Comparison of ENCODE assay signal across 8 cellular contexts in the genomic region with DNA sequence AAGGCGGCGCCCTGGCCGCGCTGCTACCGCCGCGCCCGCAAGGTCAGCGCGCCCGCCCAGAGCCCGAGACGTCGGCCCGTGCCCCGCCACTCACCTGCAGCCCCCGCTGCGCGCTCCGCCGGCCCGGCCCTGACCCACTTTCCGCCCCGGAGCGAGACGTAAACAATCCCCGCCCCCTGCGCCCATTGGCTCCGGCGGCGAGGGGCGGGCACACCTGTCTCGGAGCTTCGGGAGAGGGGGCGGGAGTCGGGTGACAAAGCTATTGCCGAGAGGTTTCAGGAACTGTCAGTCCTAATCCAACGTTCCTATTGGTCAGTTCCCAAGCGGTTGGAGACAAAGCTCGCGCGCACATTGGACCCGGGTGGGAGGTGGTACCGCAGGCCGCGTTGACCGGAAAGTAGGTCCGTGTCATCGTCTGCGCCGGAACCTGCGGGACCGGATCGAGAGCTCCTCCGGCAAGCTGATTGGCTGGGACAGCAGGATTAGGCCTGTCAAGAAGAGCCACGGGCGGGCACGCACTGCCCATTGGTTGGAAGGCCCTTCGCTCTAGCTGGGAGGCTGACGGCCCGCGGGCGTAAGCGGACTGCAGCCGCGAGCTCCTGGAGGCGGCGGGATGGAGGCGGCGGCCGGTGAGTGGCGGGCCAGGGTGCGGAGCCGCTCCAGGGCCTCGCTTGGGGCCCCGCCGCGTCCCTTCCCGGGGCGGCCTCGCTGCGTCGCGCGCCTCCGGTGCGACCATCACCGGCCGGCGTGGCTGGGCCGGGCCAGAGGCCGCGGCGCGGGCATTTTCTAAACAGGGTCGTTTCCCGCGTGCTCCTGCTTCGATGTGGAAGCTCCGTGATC. TPM values are rescaled to one million over a fixed set of nuclear protein-coding genes. Genes with fewer than 3 reads are reported as not detected.
DNase-seq lines count a peak whose midpoint lies in the region; FAIRE-seq and TF ChIP-seq lines count a peak whose summit lies in the region.

Gene NUBP2, plus strand, starts transcription at position 553 of the 840 bp plus-strand sequence. Its CDS starts 61 bp downstream, at position 614.
Gene SPSB3, minus strand, starts transcription at position 164 of the 840 bp plus-strand sequence. CDS start 1,088 bp downstream, outside the sequence.

- H3K4me1 ChIP-seq in neuronal stem cell (ENCODE audit: control insufficient read depth in 2 of 2, insufficient read depth in 1 of 2, low read depth in 1 of 2, low read length in 2 of 2), result peaks cover 7% of the 10 kb centered on the region in 2 donors

- H2AK5ac ChIP-seq in neuronal stem cell (ENCODE audit: low read depth, low read length), result peak within 1 kb of the TSS; percentile 63

- peak; percentile 100 for DNase-seq in GM04503 (ENCODE audit: low read depth)
- DNase-seq in HFFc6, result peak; percentile 100
- peak; percentile 99 for DNase-seq in NB4 (ENCODE audit: low read depth)
- peak; percentile 99 for DNase-seq in SK-N-MC (ENCODE audit: low read depth, low spot score)
- DNase-seq in activated naive CD4-positive, alpha-beta T cell treated with anti-CD3 and anti-CD28 coated beads, Interleukin-2, amount 10 ng/mL, durations not matched to agents 7 days and 5 days, result peak; percentile 100
- peak; percentile 100 for DNase-seq in frontal cortex (ENCODE audit: low spot score in 2 of 2)
- DNase-seq in neuronal stem cell (ENCODE audit: low spot score), result peak; percentile 100

- H3K9me3 ChIP-seq in SK-N-MC (ENCODE audit: low read depth, low read length) (no peaks in the 10 kb centered on the region), neuronal stem cell (replicated peaks in 1 of 2; ENCODE audit: control insufficient read depth in 2 of 2, insufficient read depth in 1 of 2, low read depth in 1 of 2, low read length in 2 of 2) (no peaks in the 10 kb centered on the region)

- H2BK15ac ChIP-seq in neuronal stem cell (ENCODE audit: low read length), result peak within 1 kb of the TSS; percentile 19

- H3K9ac ChIP-seq in SK-N-MC (ENCODE audit: insufficient read length) (peak within 1 kb of the TSS; percentile 78), neuronal stem cell (ENCODE audit: low read depth, low read length, poor library complexity) (peak within 1 kb of the TSS; percentile 88)

- peak within 1 kb of the TSS; percentile 95 for H3K4me2 ChIP-seq in neuronal stem cell (ENCODE audit: insufficient read depth, low read length, poor library complexity, severe bottlenecking)

- H3K27me3 Mint-ChIP-seq in HFFc6 (ENCODE audit: insufficient read depth), result peaks cover 26% of the 10 kb centered on the region
- H3K27me3 Mint-ChIP-seq in activated naive CD4-positive, alpha-beta T cell treated with anti-CD3 and anti-CD28 coated beads, Interleukin-2, amount 10 ng/mL, durations not matched to agents 7 days and 5 days, result no peaks in the 10 kb centered on the region

- H3K14ac ChIP-seq in neuronal stem cell (ENCODE audit: low read length), result peak within 1 kb of the TSS; percentile 21

- H3K79me1 ChIP-seq in neuronal stem cell (ENCODE audit: low read depth, low read length), result peaks cover 47% of the 10 kb centered on the region

- H2BK5ac ChIP-seq in neuronal stem cell (ENCODE audit: low read length), result peak within 1 kb of the TSS; percentile 59

- no peaks in the 10 kb centered on the region for H3K36me3 Mint-ChIP-seq in HFFc6 (ENCODE audit: low read depth)
- H3K36me3 Mint-ChIP-seq in activated naive CD4-positive, alpha-beta T cell treated with anti-CD3 and anti-CD28 coated beads, Interleukin-2, amount 10 ng/mL, durations not matched to agents 7 days and 5 days, result no peaks in the 10 kb centered on the region

- no peak within 1 kb of the TSS for H2BK12ac ChIP-seq in neuronal stem cell (ENCODE audit: low read length)

- H3K4ac ChIP-seq in neuronal stem cell (ENCODE audit: low read length), result peak within 1 kb of the TSS; percentile 17

- peaks cover 23% of the 10 kb centered on the region for H3K4me1 Mint-ChIP-seq in HFFc6 (ENCODE audit: low read depth)
- H3K4me1 Mint-ChIP-seq in activated naive CD4-positive, alpha-beta T cell treated with anti-CD3 and anti-CD28 coated beads, Interleukin-2, amount 10 ng/mL, durations not matched to agents 7 days and 5 days, result peaks cover 28% of the 10 kb centered on the region

- H3K27ac Mint-ChIP-seq in HFFc6, result peak within 1 kb of the TSS; percentile 77
- H3K27ac Mint-ChIP-seq in activated naive CD4-positive, alpha-beta T cell treated with anti-CD3 and anti-CD28 coated beads, Interleukin-2, amount 10 ng/mL, durations not matched to agents 7 days and 5 days, result peak within 1 kb of the TSS; percentile 89

- H3K36me3 ChIP-seq in SK-N-MC (ENCODE audit: insufficient read depth, low read length) (no peaks in the 10 kb centered on the region; the same call in 1 of the 2 replicates), neuronal stem cell (replicated peaks in 1 of 2; ENCODE audit: control insufficient read depth in 2 of 2, insufficient read depth in 2 of 2, low read length in 2 of 2) (peaks cover 30 to 68% of the 10 kb centered on the region in 2 donors)

- TF ChIP-seq CTCF in HFFc6 (IDR thresholded peaks at IDR 0.05), result no peak
- no peak for TF ChIP-seq CTCF in NB4 (IDR thresholded peaks at IDR 0.05; ENCODE audit: low read depth, low read length)
- no peak for TF ChIP-seq CTCF in subcutaneous adipose tissue (IDR thresholded peaks at IDR 0.05; ENCODE audit: low read depth)

- WGBS in neuronal stem cell (ENCODE audit: extremely low coverage in 2 of 2, insufficient read length in 2 of 2, insufficient replicate concordance in 1 of 2), 2 donors, result no CpG with 5 or more reads among the region's 100 CpGs

- CTCF ChIA-PET in activated naive CD4-positive, alpha-beta T cell treated with anti-CD3 and anti-CD28 coated beads, Interleukin-2, amount 10 ng/mL, durations not matched to agents 7 days and 5 days (lab: Charles Lee), result interaction anchor here (0.6 to 1.3 kb wide), 6 partner anchors 9 to 709 kb away, joined by 3 to 10 read pairs (median 5); partner anchors contain the start of genes EME2, MAPK8IP3 and MRPS34

- peak; percentile 35 for TF ChIP-seq POLR2A in NB4 (IDR thresholded peaks at IDR 0.05; ENCODE audit: extremely low read depth, insufficient read length)

- peak; percentile 99 for FAIRE-seq in frontal cortex (lab: Jason Lieb, UNC)

- peak within 1 kb of the TSS; percentile 77 for H3K18ac ChIP-seq in neuronal stem cell (ENCODE audit: low read length)

- peak within 1 kb of the TSS; percentile 80 for H3K23ac ChIP-seq in neuronal stem cell (ENCODE audit: low read depth, low read length, poor library complexity)

- H3K4me3 ChIP-seq in NB4 (ENCODE audit: low read depth, low read length), result peak within 1 kb of the TSS; percentile 87
- peak within 1 kb of the TSS; percentile 92 for H3K4me3 ChIP-seq in SK-N-MC
- peak within 1 kb of the TSS; percentile 95 to 97 for H3K4me3 ChIP-seq in neuronal stem cell (ENCODE audit: low read length in 2 of 2)

- H3K9me3 Mint-ChIP-seq in HFFc6, result no peaks in the 10 kb centered on the region
- H3K9me3 Mint-ChIP-seq in activated naive CD4-positive, alpha-beta T cell treated with anti-CD3 and anti-CD28 coated beads, Interleukin-2, amount 10 ng/mL, durations not matched to agents 7 days and 5 days, result no peaks in the 10 kb centered on the region

- no peak within 1 kb of the TSS for H4K91ac ChIP-seq in neuronal stem cell (ENCODE audit: low read depth, low read length, poor library complexity)

- H3K27ac ChIP-seq in SK-N-MC (peak within 1 kb of the TSS; percentile 52; the same call in 1 of the 2 replicates), neuronal stem cell (replicated peaks; ENCODE audit: low read length) (no peak within 1 kb of the TSS)

- H2AFZ ChIP-seq in neuronal stem cell (ENCODE audit: low read length), result peak within 1 kb of the TSS; percentile 79

- H3K27me3 ChIP-seq in neuronal stem cell (ENCODE audit: control insufficient read depth in 3 of 3, insufficient read depth in 3 of 3, low read depth in 1 of 3, low read length in 3 of 3), result no peaks in the 10 kb centered on the region

- H4K8ac ChIP-seq in neuronal stem cell (ENCODE audit: low read depth, low read length), result no peak within 1 kb of the TSS

- peak within 1 kb of the TSS; percentile 94 for H3K4me3 Mint-ChIP-seq in HFFc6
- peak within 1 kb of the TSS; percentile 86 for H3K4me3 Mint-ChIP-seq in activated naive CD4-positive, alpha-beta T cell treated with anti-CD3 and anti-CD28 coated beads, Interleukin-2, amount 10 ng/mL, durations not matched to agents 7 days and 5 days

- no peak within 1 kb of the TSS for H2BK120ac ChIP-seq in neuronal stem cell (ENCODE audit: low read depth, low read length)

RNA-seq across cellular contexts. Expression of gene NUBP2, which starts in this region (rescaled TPM):
- total RNA-seq in HFFc6 (2021; fragmentation: NEBNext Ultra II Directional; extraction: Animal tissue kit (Norgen Biotek cat#: 25700)), result 10 to 100 TPM; 41.5 to 53.8 (median 43.5) TPM
- 37.9 TPM for total RNA-seq in frontal cortex
- polyA plus RNA-seq in neuronal stem cell (2013, experiment 1 of 2), result 52.2 TPM
- 50.6 TPM for polyA plus RNA-seq in neuronal stem cell (2013, experiment 2 of 2)
- 10 to 100 TPM; 17.0 to 77.2 (median 49.7) TPM for total RNA-seq in subcutaneous adipose tissue

RNA-seq across cellular contexts. Expression of gene SPSB3, which starts in this region (rescaled TPM):
- 10 to 100 TPM; 12.3 to 15.8 (median 13.9) TPM for total RNA-seq in HFFc6 (2021; fragmentation: NEBNext Ultra II Directional; extraction: Animal tissue kit (Norgen Biotek cat#: 25700))
- total RNA-seq in frontal cortex (57.9 TPM), subcutaneous adipose tissue (100 to 1,000 TPM in 1 of 4 donors, 10 to 100 TPM in 3; 14.7 to 102 (median 64.5) TPM)
- polyA plus RNA-seq in neuronal stem cell (2013, experiment 1 of 2), result 25.2 TPM
- 23.3 TPM for polyA plus RNA-seq in neuronal stem cell (2013, experiment 2 of 2)
